Comparison of ENCODE assay signal across 7 cellular contexts in the genomic region with DNA sequence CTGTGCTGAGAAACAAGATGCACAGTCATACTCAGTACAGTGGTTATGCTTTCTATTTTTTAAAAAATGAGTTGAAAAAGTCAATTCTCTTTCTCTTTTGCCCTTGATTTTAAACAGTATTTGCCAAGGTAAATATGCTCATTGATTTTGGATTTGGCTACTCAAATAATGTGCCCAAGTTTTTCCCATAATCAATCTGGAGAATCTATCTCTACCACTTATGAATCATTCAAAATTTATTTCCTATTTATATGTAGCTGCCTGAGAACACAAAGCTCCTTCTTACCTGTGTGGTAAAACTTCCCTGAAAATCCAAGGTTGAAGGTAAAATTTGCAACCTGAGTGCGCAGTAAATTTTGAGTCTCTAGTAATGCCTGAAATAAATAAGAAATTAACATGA.
"Had no signal": no experiment of that assay in that cellular context is flagged by ENCODE, and none has a peak within 500 bp of the region (broad histone marks: within the 10 kb centered on the region; RNA-seq: fewer than 3 reads in every experiment).

No MANE protein-coding gene starts in this region.

- ATAC-seq: HepG2, K562 had no signal

- DNase-seq: IMR-90, KBM-7, KG1 had no signal

- H3K27ac ChIP-seq: HL-60 had no signal

- H3K4me3 ChIP-seq: K562 had no signal

- FAIRE-seq: HepG2, HTR-8/SVneo, K562 had no signal
